Comparison of ENCODE assay signal across 14 cellular contexts in genomic region chr12:57325395-57325794, GRCh38.
DNase-seq lines count a peak whose midpoint lies in the region; ATAC-seq and TF ChIP-seq lines count a peak whose summit lies in the region.
"Had no signal": no experiment of that assay in that cellular context is flagged by ENCODE, and none has a peak within 500 bp of the region (broad histone marks: within the 10 kb centered on the region; RNA-seq: fewer than 3 reads in every experiment).

No MANE protein-coding gene starts in this region.

- TF ChIP-seq CTCF in DND-41 (IDR thresholded peaks at IDR 0.05; ENCODE audit: borderline replicate concordance, extremely low read depth, low read length, poor library complexity, severe bottlenecking) = no peak
- no peak for TF ChIP-seq CTCF in neutrophil (IDR thresholded peaks at IDR 0.05)
- TF ChIP-seq CTCF in lower lobe of right lung (IDR thresholded peaks at IDR 0.05) = no peak

- no peaks in the 10 kb centered on the region for H3K36me3 ChIP-seq in DND-41 (ENCODE audit: insufficient read depth, low read length)
- H3K36me3 ChIP-seq in neutrophil = no peaks in the 10 kb centered on the region
- H3K36me3 ChIP-seq in lower lobe of right lung = peaks cover 5% of the 10 kb centered on the region
- H3K36me3 ChIP-seq: HAP-1 had no signal

- no peak overlapping the region for H2AFZ ChIP-seq in DND-41 (ENCODE audit: low read depth, low read length)

- H3K27ac ChIP-seq in DND-41 (ENCODE audit: low read length) = no peak overlapping the region
- peak overlapping the region; percentile 36 for H3K27ac ChIP-seq in neutrophil
- no peak overlapping the region for H3K27ac ChIP-seq in lower lobe of right lung
- H3K27ac ChIP-seq: C4-2B had no signal

- H3K27me3 ChIP-seq in DND-41 (ENCODE audit: insufficient read depth, low read length, poor library complexity) (no peaks in the 10 kb centered on the region), neutrophil (no peaks in the 10 kb centered on the region), lower lobe of right lung (ENCODE audit: low read depth) (no peaks in the 10 kb centered on the region)

- no peaks in the 10 kb centered on the region for H3K79me2 ChIP-seq in DND-41 (ENCODE audit: insufficient read depth, low read length)

- H3K9ac ChIP-seq in DND-41 (ENCODE audit: low read depth, low read length) = no peak overlapping the region

- no peak for DNase-seq in DND-41
- peak; percentile 9 for DNase-seq in OCI-M1 (lab: John Stamatoyannopoulos, UW)
- DNase-seq in NCI-H446 treated with DMSO at 0.1 percent for 48 hours (lab: John Stamatoyannopoulos, UW) = no peak
- no peak for DNase-seq in lower lobe of right lung
- DNase-seq: Calu3; CD4-positive, CD25-positive, alpha-beta regulatory T cell; CD8-positive, alpha-beta memory T cell; DMS53; DMS79 treated with DMSO at 0.1 percent for 48 hours; GOT3 had no signal

- no peak overlapping the region for H3K4me2 ChIP-seq in DND-41 (ENCODE audit: insufficient read depth, low read length)

- no peaks in the 10 kb centered on the region for H4K20me1 ChIP-seq in DND-41 (ENCODE audit: insufficient read depth, low read length)

- H3K4me3 ChIP-seq in DND-41 (ENCODE audit: low read depth in 1 of 2, low read length in 2 of 2) = no peak overlapping the region
- H3K4me3 ChIP-seq in neutrophil (ENCODE audit: low read depth in 1 of 2, low read length in 1 of 2) = no peak overlapping the region
- no peak overlapping the region for H3K4me3 ChIP-seq in lower lobe of right lung
- H3K4me3 ChIP-seq: HAP-1 had no signal

- peak; percentile 19; the same call in 1 of the 3 replicates for ATAC-seq in DND-41 (ENCODE audit: insufficient read depth, low read depth)
- ATAC-seq in GM19452 (IDR thresholded peaks at IDR 0.05; ENCODE audit: unreplicated experiment) = no peak
- no peak for ATAC-seq in lower lobe of right lung

- no peaks in the 10 kb centered on the region for H3K4me1 ChIP-seq in DND-41 (ENCODE audit: insufficient read depth, low read length)
- peaks cover 13 to 18% of the 10 kb centered on the region in 2 experiments for H3K4me1 ChIP-seq in neutrophil (ENCODE audit: control insufficient read depth in 1 of 2, insufficient read depth in 1 of 2, low read depth in 1 of 2, low read length in 1 of 2)
- H3K4me1 ChIP-seq in lower lobe of right lung = no peaks in the 10 kb centered on the region
- H3K4me1 ChIP-seq: HAP-1 had no signal

- H3K9me3 ChIP-seq in DND-41 (ENCODE audit: insufficient read depth, low read length, severe bottlenecking) = no peaks in the 10 kb centered on the region
- no peaks in the 10 kb centered on the region for H3K9me3 ChIP-seq in neutrophil
- no peaks in the 10 kb centered on the region for H3K9me3 ChIP-seq in lower lobe of right lung
- H3K9me3 ChIP-seq: HAP-1 had no signal

- intact Hi-C loops in lower lobe of right lung (cut with DNase I) = no loop called here
